ENCODE assay signal across 8 cellular contexts in the genomic region with DNA sequence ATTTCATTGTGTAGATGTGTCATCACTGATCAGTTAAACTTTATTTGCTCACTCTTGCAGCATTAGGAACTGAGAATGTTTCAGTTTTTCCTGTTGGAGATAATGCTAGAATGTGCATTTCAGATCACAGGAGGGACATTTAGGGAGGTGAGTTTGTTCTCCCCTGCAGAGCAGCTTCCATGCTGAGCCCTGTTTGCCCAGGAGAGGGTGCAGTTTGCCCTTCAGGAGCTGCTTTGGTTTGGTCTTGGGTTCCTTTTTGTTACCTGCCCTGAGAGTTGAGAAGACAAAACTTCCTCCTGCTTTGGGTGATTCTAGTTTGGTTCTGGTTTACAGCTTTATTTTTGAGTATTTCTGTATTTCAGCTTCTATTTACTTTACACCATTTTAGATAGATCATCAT. TPM values are rescaled to one million over a fixed set of nuclear protein-coding genes. Genes with fewer than 3 reads are reported as not detected.
DNase-seq lines count a peak whose midpoint lies in the region; ATAC-seq and TF ChIP-seq lines count a peak whose summit lies in the region.

No MANE protein-coding gene starts in this region.

- H3K27me3 ChIP-seq in neural progenitor cell (no peaks in the 10 kb centered on the region), vagina (no peaks in the 10 kb centered on the region)

- peaks cover 2% of the 10 kb centered on the region for H4K20me1 ChIP-seq in neural progenitor cell (ENCODE audit: low read depth)

- peaks cover 50% of the 10 kb centered on the region for H3K36me3 Mint-ChIP-seq in activated B cell treated with CpG ODN at 0.5 μM for 24 hours (ENCODE audit: low read depth)
- H3K36me3 Mint-ChIP-seq in neural progenitor cell, result peaks cover 14% of the 10 kb centered on the region

- ATAC-seq in activated B cell treated with CpG ODN at 0.5 μM for 24 hours (ENCODE audit: low read depth) (peak; percentile 92), GM19328 (IDR thresholded peaks at IDR 0.05; ENCODE audit: unreplicated experiment) (no peak)

- H3K9me3 Mint-ChIP-seq in activated B cell treated with CpG ODN at 0.5 μM for 24 hours, result no peaks in the 10 kb centered on the region
- H3K9me3 Mint-ChIP-seq in neural progenitor cell, result no peaks in the 10 kb centered on the region

- peaks cover 4% of the 10 kb centered on the region for H3K4me1 ChIP-seq in neural progenitor cell
- peaks cover 9% of the 10 kb centered on the region for H3K4me1 ChIP-seq in vagina

- peak; percentile 38 for DNase-seq in NCI-H345 (lab: John Stamatoyannopoulos, UW)
- no peak for DNase-seq in NCI-H345 treated with DMSO at 0.1 percent for 48 hours (lab: John Stamatoyannopoulos, UW; ENCODE audit: unreplicated experiment)
- DNase-seq in LNCaP clone FGC (ENCODE audit: low read depth), result no peak
- DNase-seq in activated B cell treated with CpG ODN at 0.5 μM for 24 hours, result no peak
- peak; percentile 70 for DNase-seq in choroid plexus epithelial cell (ENCODE audit: low read depth)
- peak; percentile 48 for DNase-seq in neural progenitor cell (ENCODE audit: low spot score)
- no peak for DNase-seq in vagina (ENCODE audit: extremely low spot score in 2 of 2)

- H3K4me3 Mint-ChIP-seq in activated B cell treated with CpG ODN at 0.5 μM for 24 hours (no peak overlapping the region), neural progenitor cell (no peak overlapping the region)

- CTCF ChIA-PET in activated B cell treated with CpG ODN at 0.5 μM for 24 hours (lab: Charles Lee), result interaction anchor here (0.7 to 11.5 kb wide), 24 partner anchors 9 to 308 kb away, joined by 3 to 210 read pairs (median 5); partner anchors contain the start of gene UGT1A5

- no peak overlapping the region for H3K27ac ChIP-seq in neural progenitor cell
- H3K27ac ChIP-seq in vagina, result no peak overlapping the region

- H3K27ac Mint-ChIP-seq in activated B cell treated with CpG ODN at 0.5 μM for 24 hours (peak overlapping the region; percentile 82), neural progenitor cell (no peak overlapping the region)

- no peak for TF ChIP-seq POLR2A in vagina (IDR thresholded peaks at IDR 0.05)

- H3K4me3 ChIP-seq in LNCaP clone FGC (ENCODE audit: low read depth, low read length) (no peak overlapping the region), choroid plexus epithelial cell (ENCODE audit: low read depth, low read length) (no peak overlapping the region), neural progenitor cell (no peak overlapping the region), vagina (no peak overlapping the region)

- intact Hi-C loops in activated B cell treated with CpG ODN at 0.5 μM for 24 hours (cut with micrococcal nuclease) (loop anchor here (1.0 kb wide), 4 partner anchors 18 to 1096 kb away; no protein-coding TSS in a partner anchor), vagina (cut with DNase I) (no loop called here)

- H3K36me3 ChIP-seq in neural progenitor cell, result no peaks in the 10 kb centered on the region
- H3K36me3 ChIP-seq in vagina, result no peaks in the 10 kb centered on the region

- no peaks in the 10 kb centered on the region for H3K79me2 ChIP-seq in neural progenitor cell (ENCODE audit: low read depth)

- H3K9ac ChIP-seq in neural progenitor cell, result no peak overlapping the region

- no peak overlapping the region for H3K4me2 ChIP-seq in neural progenitor cell

- no peak overlapping the region for H2AFZ ChIP-seq in neural progenitor cell (replicated peaks)

- no peaks in the 10 kb centered on the region for H3K9me3 ChIP-seq in neural progenitor cell (ENCODE audit: low read depth)
- no peaks in the 10 kb centered on the region for H3K9me3 ChIP-seq in vagina

- POLR2A ChIA-PET in activated B cell treated with CpG ODN at 0.5 μM for 24 hours (lab: Charles Lee), result interaction anchor here (0.6 to 2.4 kb wide), 6 partner anchors 15 to 77 kb away, joined by 3 to 15 read pairs (median 6); no protein-coding TSS in a partner anchor

- no peaks in the 10 kb centered on the region for H3F3A ChIP-seq in neural progenitor cell (ENCODE audit: low read depth)

- H3K27me3 Mint-ChIP-seq in activated B cell treated with CpG ODN at 0.5 μM for 24 hours (no peaks in the 10 kb centered on the region), neural progenitor cell (ENCODE audit: insufficient read depth, low read depth) (peaks cover 2% of the 10 kb centered on the region)

- H3K4me1 Mint-ChIP-seq in activated B cell treated with CpG ODN at 0.5 μM for 24 hours (peaks cover 57% of the 10 kb centered on the region), neural progenitor cell (peaks cover 8% of the 10 kb centered on the region)

- TF ChIP-seq CTCF in LNCaP clone FGC (IDR thresholded peaks at IDR 0.05; ENCODE audit: control insufficient read depth, extremely low read depth, insufficient read depth) (peak; percentile 54), activated B cell treated with CpG ODN at 0.5 μM for 24 hours (IDR thresholded peaks at IDR 0.05) (no peak), choroid plexus epithelial cell (conservative IDR thresholded peaks at IDR 0.05; ENCODE audit: low read depth, low read length) (peak; percentile 93), neural progenitor cell (IDR thresholded peaks at IDR 0.05) (peak; percentile 61), vagina (IDR thresholded peaks at IDR 0.05) (peak in 1 of 3 experiments; percentile 9)

RNA-seq across cellular contexts. Expression of gene DGKD, which starts 49.9 kb away (rescaled TPM):
- total RNA-seq in activated B cell treated with CpG ODN at 0.5 μM for 24 hours (140 and 188 TPM in 2 replicates), neural progenitor cell (ENCODE audit: low replicate concordance) (10.9 and 22.0 TPM in 2 replicates), vagina (13.3 TPM)

Comparison
In these comparisons a context has a peak if more than half of its experiments do, and no peak if none do; other contexts are left out.
1. DNase-seq: peak in NCI-H345 (single experiment), choroid plexus epithelial cell (single experiment) and neural progenitor cell (single experiment); none in NCI-H345 treated with DMSO at 0.1 percent for 48 hours (single experiment), LNCaP clone FGC (single experiment), activated B cell treated with CpG ODN at 0.5 μM for 24 hours (single experiment) and vagina (0 of 2).